31 cellular contexts compared by ENCODE assay signal in the genomic region with DNA sequence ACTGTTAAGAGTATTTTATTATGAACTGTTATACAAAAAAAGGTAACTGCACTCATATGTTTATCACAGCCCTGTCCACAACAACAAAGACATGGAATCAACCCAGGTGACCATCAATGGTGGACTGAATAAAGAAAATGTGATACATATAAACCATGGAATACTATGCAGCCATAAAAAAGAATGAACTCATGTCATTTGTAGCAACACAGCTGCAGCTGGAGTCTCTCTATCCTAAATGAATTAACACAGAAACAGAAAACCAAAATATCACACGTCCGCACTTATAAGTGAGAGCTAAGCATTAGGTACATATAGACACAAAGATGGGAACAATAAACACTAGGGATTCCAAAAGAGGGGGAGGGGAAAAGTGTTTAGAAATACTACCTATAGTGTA.
"Had no signal": no experiment of that assay in that cellular context is flagged by ENCODE, and none has a peak within 500 bp of the region (broad histone marks: within the 10 kb centered on the region; RNA-seq: fewer than 3 reads in every experiment).

No MANE protein-coding gene starts in this region.

- H3K27me3 Mint-ChIP-seq: dendritic cell treated with granulocyte-macrophage colony-stimulating factor and Interleukin-4, amounts not matched to agents 40 ng/mL and 50 ng/mL, for 4 days; naive B cell; stimulated activated memory B cell treated with anti-CD40 and anti-IgM and Interleukin-4, amounts not matched to agents 10 μg/mL and 1 μg/mL and 100 μg/mL, for 72 hours; stimulated activated naive CD8-positive, alpha-beta T cell treated with anti-CD3 and anti-CD28 coated beads, Interleukin-15, amount 100 ng/mL, for 72 hours; T-cell; type B pancreatic cell had no signal

- H3K4me3 ChIP-seq: adrenal gland, ascending aorta, breast epithelium, gastrocnemius medialis, hepatocyte, pancreas, prostate gland, skin epidermis, vagina had no signal

- H3K27ac Mint-ChIP-seq: activated naive CD4-positive, alpha-beta T cell treated with anti-CD3 and anti-CD28 coated beads for 36 hours; activated naive CD8-positive, alpha-beta T cell treated with anti-CD3 and anti-CD28 coated beads for 36 hours; dendritic cell treated with granulocyte-macrophage colony-stimulating factor and Interleukin-4, amounts not matched to agents 40 ng/mL and 50 ng/mL, for 4 days; mesothelial cell of epicardium; nephron progenitor cell; stimulated activated memory B cell treated with anti-CD40 and anti-IgM and Interleukin-4, amounts not matched to agents 10 μg/mL and 1 μg/mL and 100 μg/mL, for 72 hours; stimulated activated naive CD8-positive, alpha-beta T cell treated with anti-CD3 and anti-CD28 coated beads, Interleukin-15, amount 100 ng/mL, for 72 hours; T-cell; T-helper 2 cell treated with Interferon-gamma antibody and Interleukin-4, amounts not matched to agents 5 μg/mL and 100 μg/mL, for 36 hours had no signal

- H3K4me2 ChIP-seq: hepatocyte had no signal

- H3K9me3 Mint-ChIP-seq: activated naive CD4-positive, alpha-beta T cell treated with anti-CD3 and anti-CD28 coated beads for 36 hours; dendritic cell treated with granulocyte-macrophage colony-stimulating factor and Interleukin-4, amounts not matched to agents 40 ng/mL and 50 ng/mL, for 4 days; naive B cell; stimulated activated memory B cell treated with anti-CD40 and anti-IgM and Interleukin-4, amounts not matched to agents 10 μg/mL and 1 μg/mL and 100 μg/mL, for 72 hours; T-cell; T-helper 2 cell treated with Interferon-gamma antibody and Interleukin-4, amounts not matched to agents 5 μg/mL and 100 μg/mL, for 36 hours had no signal

- H3K36me3 Mint-ChIP-seq: naive B cell; stimulated activated memory B cell treated with anti-CD40 and anti-IgM and Interleukin-4, amounts not matched to agents 10 μg/mL and 1 μg/mL and 100 μg/mL, for 72 hours; T-cell had no signal

- H3K27ac ChIP-seq: adrenal gland, ascending aorta, breast epithelium, gastrocnemius medialis, hepatocyte, neutrophil, prostate gland, skin epidermis, vagina had no signal

- H3K4me1 ChIP-seq: adrenal gland, breast epithelium, gastrocnemius medialis, prostate gland, vagina had no signal

- H3K27me3 ChIP-seq: adrenal gland, ascending aorta, breast epithelium, gastrocnemius medialis, hepatocyte, neutrophil, pancreas, vagina had no signal

- H3K9me3 ChIP-seq: adrenal gland, ascending aorta, breast epithelium, gastrocnemius medialis, neutrophil, pancreas, prostate gland, vagina had no signal

- H3K36me3 ChIP-seq: adrenal gland, ascending aorta, breast epithelium, gastrocnemius medialis, neutrophil, pancreas, prostate gland, vagina had no signal

- DNase-seq: activated CD4-positive, alpha-beta T cell treated with anti-CD3 and anti-CD28 coated beads for 4 hours; activated CD4-positive, alpha-beta T cell treated with anti-CD3 and anti-CD28 coated beads, Interleukin-2, amount 50 U/mL, for 4 hours; activated effector memory CD4-positive, alpha-beta T cell treated with Interleukin-2 at 50 U/mL for 16 hours; activated naive CD4-positive, alpha-beta T cell treated with anti-CD3 and anti-CD28 coated beads for 36 hours; activated naive CD8-positive, alpha-beta T cell treated with anti-CD3 and anti-CD28 coated beads for 36 hours; adrenal gland; central memory CD4-positive, alpha-beta T cell; gastrocnemius medialis; kidney; naive B cell; nephron progenitor cell; pancreas; retina; stimulated activated CD4-positive, alpha-beta T cell treated with anti-CD3 and anti-CD28 coated beads, Interleukin-1b, Interleukin-23, amount 100 ng/mL, for 48 hours; stimulated activated CD4-positive, alpha-beta T cell treated with anti-CD3 and anti-CD28 coated beads, Interleukin-4, amount 100 ng/mL, for 4 hours; stimulated activated CD8-positive, alpha-beta memory T cell treated with anti-CD3 and anti-CD28 coated beads, Interleukin-4, amount 100 ng/mL, for 48 hours; stimulated activated naive CD8-positive, alpha-beta T cell treated with anti-CD3 and anti-CD28 coated beads, Interleukin-15, amount 100 ng/mL, for 72 hours; substantia nigra; T-cell had no signal

- H2AFZ ChIP-seq: hepatocyte had no signal

- H3K79me2 ChIP-seq: hepatocyte had no signal

- H3K4me1 Mint-ChIP-seq: mesothelial cell of epicardium; stimulated activated memory B cell treated with anti-CD40 and anti-IgM and Interleukin-4, amounts not matched to agents 10 μg/mL and 1 μg/mL and 100 μg/mL, for 72 hours; T-cell had no signal

- H3K4me3 Mint-ChIP-seq: activated naive CD4-positive, alpha-beta T cell treated with anti-CD3 and anti-CD28 coated beads for 36 hours; activated naive CD8-positive, alpha-beta T cell treated with anti-CD3 and anti-CD28 coated beads for 36 hours; dendritic cell treated with granulocyte-macrophage colony-stimulating factor and Interleukin-4, amounts not matched to agents 40 ng/mL and 50 ng/mL, for 4 days; mesothelial cell of epicardium; naive B cell; nephron progenitor cell; stimulated activated memory B cell treated with anti-CD40 and anti-IgM and Interleukin-4, amounts not matched to agents 10 μg/mL and 1 μg/mL and 100 μg/mL, for 72 hours; stimulated activated naive CD8-positive, alpha-beta T cell treated with anti-CD3 and anti-CD28 coated beads, Interleukin-15, amount 100 ng/mL, for 72 hours; T-cell; T-helper 2 cell treated with Interferon-gamma antibody and Interleukin-4, amounts not matched to agents 5 μg/mL and 100 μg/mL, for 36 hours; type B pancreatic cell had no signal
